Comparison of ENCODE assay signal across 16 cellular contexts in genomic region chr2:18432999-18433398, GRCh38.
DNase-seq lines count a peak whose midpoint lies in the region; ATAC-seq and TF ChIP-seq lines count a peak whose summit lies in the region.
"Had no signal": no experiment of that assay in that cellular context is flagged by ENCODE, and none has a peak within 500 bp of the region (broad histone marks: within the 10 kb centered on the region; RNA-seq: fewer than 3 reads in every experiment).

No MANE protein-coding gene starts in this region.

- no peaks in the 10 kb centered on the region for H3K27me3 ChIP-seq in H7 (ENCODE audit: control insufficient read depth, insufficient read depth, low read length)

- TF ChIP-seq CTCF in choroid plexus epithelial cell (conservative IDR thresholded peaks at IDR 0.05; ENCODE audit: low read depth, low read length) = no peak

- DNase-seq in H7 (peak; percentile 2), choroid plexus epithelial cell (ENCODE audit: low read depth) (peak; percentile 28), left kidney (ENCODE audit: low read depth, low spot score) (peak; percentile 80), sciatic nerve (ENCODE audit: low spot score) (no peak), NCI-H2196 (lab: John Stamatoyannopoulos, UW; ENCODE audit: unreplicated experiment) (no peak), NCI-H2227 (lab: John Stamatoyannopoulos, UW; ENCODE audit: unreplicated experiment) (no peak), ACHN (no peak)
- DNase-seq: activated CD4-positive, CD25-positive, alpha-beta regulatory T cell treated with anti-CD3 and anti-CD28 coated beads, Interleukin-2, amount 50 U/mL, for 72 hours; effector CD4-positive, alpha-beta T cell; NCI-H1048; NCI-H2171; SHP77; stimulated activated naive B cell treated with anti-CD40 and anti-IgM and Interleukin-4, amounts not matched to agents 10 μg/mL and 1 μg/mL and 100 μg/mL, for 72 hours had no signal

- no peak overlapping the region for H3K4me3 ChIP-seq in H7 (ENCODE audit: insufficient read depth, low read depth, low read length)
- no peak overlapping the region for H3K4me3 ChIP-seq in choroid plexus epithelial cell (ENCODE audit: low read depth, low read length)
- H3K4me3 ChIP-seq: K562, skin epidermis had no signal

- in situ Hi-C loops in ACHN (cut with HindIII; ENCODE audit: low pct_ligation_motif_present, low pct_unique_long_range_greater_than_20kb, low sequenced_read_pairs) = no loop called here

- no peaks in the 10 kb centered on the region for H3K36me3 ChIP-seq in H7 (replicated peaks; ENCODE audit: control insufficient read depth, insufficient read depth, low read length)

- ATAC-seq in sciatic nerve = peak; percentile 58
- ATAC-seq in HG02870 (IDR thresholded peaks at IDR 0.05; ENCODE audit: unreplicated experiment) = no peak
- ATAC-seq: K562; stimulated activated naive B cell treated with anti-CD40 and anti-IgM and Interleukin-4, amounts not matched to agents 10 μg/mL and 1 μg/mL and 100 μg/mL, for 72 hours had no signal

- intact Hi-C loops in sciatic nerve (cut with DNase I) = no loop called here

Comparison
In these comparisons a context has a peak if more than half of its experiments do, and no peak if none do; other contexts are left out.
1. DNase-seq: peak in H7 (single experiment), choroid plexus epithelial cell (single experiment) and left kidney (single experiment); none in sciatic nerve (single experiment), NCI-H2196 (single experiment), NCI-H2227 (single experiment) and ACHN (single experiment).